In the genomic region with DNA sequence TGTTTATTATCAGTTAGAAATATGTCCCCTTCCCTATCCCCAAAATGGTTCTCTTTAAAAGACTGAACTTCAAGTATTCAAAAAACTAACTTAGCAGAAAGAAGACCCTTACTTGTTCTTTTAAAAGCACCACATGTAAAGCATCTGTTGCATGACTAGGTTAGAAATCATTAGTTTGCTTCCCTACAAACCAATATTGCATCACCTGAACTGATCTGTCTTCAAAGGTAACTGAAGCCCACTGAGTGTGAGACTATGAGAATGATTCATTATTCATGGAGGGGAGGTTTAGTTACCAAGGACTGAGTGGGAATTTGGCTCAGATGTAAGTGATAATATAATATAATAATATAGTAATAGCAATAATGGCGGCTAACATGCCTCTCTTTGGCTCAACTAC, we compare ENCODE assay signal across 26 cellular contexts.
A peak's percentile ranks its signal among the peaks of the same experiment; 100 is the strongest.
DNase-seq lines count a peak whose midpoint lies in the region; ATAC-seq, FAIRE-seq and TF ChIP-seq lines count a peak whose summit lies in the region.
"Had no signal": no experiment of that assay in that cellular context is flagged by ENCODE, and none has a peak within 500 bp of the region (broad histone marks: within the 10 kb centered on the region; RNA-seq: fewer than 3 reads in every experiment).

No MANE protein-coding gene starts in this region.

- H3K23ac ChIP-seq in IMR-90 (ENCODE audit: low read depth, low read length), result no peak overlapping the region
- H3K23ac ChIP-seq in H1 (ENCODE audit: insufficient read length), result no peak overlapping the region

- H4K5ac ChIP-seq in IMR-90 (ENCODE audit: low read depth, low read length), result no peak overlapping the region
- H4K5ac ChIP-seq in H1 (ENCODE audit: insufficient read length, low read depth, low read length), result no peak overlapping the region

- H3K4me1 ChIP-seq in IMR-90 (ENCODE audit: control insufficient read depth, insufficient read depth, low read length), result peaks cover 1% of the 10 kb centered on the region; the same call in 1 of the 2 replicates
- H3K4me1 ChIP-seq in GM12878 (ENCODE audit: control insufficient read depth, insufficient read depth, low read length), result no peaks in the 10 kb centered on the region
- no peaks in the 10 kb centered on the region for H3K4me1 ChIP-seq in H1 (replicated peaks in 1 of 4; ENCODE audit: control insufficient read depth in 3 of 4, insufficient read depth in 4 of 4, low read length in 3 of 4)
- peaks cover 0 to 8% (median 0%) of the 10 kb centered on the region in 3 donors for H3K4me1 ChIP-seq in pancreas
- H3K4me1 ChIP-seq: A549, BE2C had no signal

- no CpG with 5 or more reads among the region's 1 CpG for WGBS in IMR-90 (ENCODE audit: extremely low coverage in 2 of 2, insufficient read length in 1 of 2), 2 experiments
- WGBS in GM12878 (ENCODE audit: insufficient coverage, insufficient replicate concordance, low lambda C conversion rate, missing lambda C conversion rate), result 52% methylated on average over 1 of the region's 1 CpG
- WGBS in H1 (ENCODE audit: extremely low coverage in 1 of 2, insufficient coverage in 1 of 2, insufficient read length in 1 of 2, insufficient replicate concordance in 2 of 2, low coverage in 1 of 2, low lambda C conversion rate in 2 of 2, missing lambda C conversion rate in 1 of 2), 2 experiments, result 84% methylated on average over 1 of the region's 1 CpG; no CpG with 5 or more reads in 1 of the 2 experiments
- 98 to 100% methylated on average over 1 of the region's 1 CpG for WGBS in pancreas, 2 donors

- H4K8ac ChIP-seq in IMR-90 (ENCODE audit: low read depth in 2 of 2, low read length in 2 of 2), result no peak overlapping the region
- no peak overlapping the region for H4K8ac ChIP-seq in H1 (ENCODE audit: extremely low read depth, insufficient read depth, low read length)

- no peaks in the 10 kb centered on the region for H3K9me1 ChIP-seq in IMR-90 (ENCODE audit: insufficient read depth, low read length)

- H3K4ac ChIP-seq in IMR-90 (ENCODE audit: low read depth, low read length) (no peak overlapping the region), H1 (replicated peaks; ENCODE audit: insufficient read length, low read depth, low read length) (no peak overlapping the region)

- DNase-seq in IMR-90, result no peak
- peak; percentile 11 for DNase-seq in OCI-M1 (lab: John Stamatoyannopoulos, UW)
- no peak for DNase-seq in GM12878 (ENCODE audit: low read depth, low spot score)
- no peak for DNase-seq in H1 (ENCODE audit: low read depth in 1 of 2, low spot score in 2 of 2)
- no peak for DNase-seq in pancreas
- no peak for DNase-seq in SK-N-DZ (ENCODE audit: low spot score)
- no peak for DNase-seq in MV-4-11 (lab: John Stamatoyannopoulos, UW)
- no peak for DNase-seq in NAMALWA (ENCODE audit: low spot score)
- DNase-seq: 8988T; ACHN; AML-193; BE2C; CD4-positive, alpha-beta T cell; CD8-positive, alpha-beta memory T cell; DMS 273 treated with DMSO at 0.1 percent for 48 hours; DMS79; EL; GDM1; GOT3; H7; HCEC 1CT had no signal

- TF ChIP-seq CTCF in IMR-90 (conservative IDR thresholded peaks at IDR 0.05; ENCODE audit: low read depth, low read length) (no peak), GM12878 (IDR thresholded peaks at IDR 0.05 in 2 of 3, conservative IDR thresholded peaks at IDR 0.05 in 1 of 3; ENCODE audit: control insufficient read depth in 2 of 3, extremely low read depth in 1 of 3, insufficient read depth in 1 of 3, low read depth in 3 of 3, low read length in 3 of 3) (no peak), H1 (IDR thresholded peaks at IDR 0.05; ENCODE audit: control extremely low read depth in 1 of 3, insufficient read depth in 1 of 3, low read depth in 1 of 3, low read length in 3 of 3) (no peak), pancreas (IDR thresholded peaks at IDR 0.05) (no peak)

- H3K27ac ChIP-seq in IMR-90 (ENCODE audit: insufficient read depth, low read length) (no peak overlapping the region), GM12878 (ENCODE audit: control insufficient read depth, insufficient read depth) (no peak overlapping the region), H1 (ENCODE audit: low read depth, low read length) (no peak overlapping the region), pancreas (no peak overlapping the region)
- H3K27ac ChIP-seq: A549; BLaER1 treated with 17β-estradiol and CSF1 and Interleukin-3, amounts not matched to agents 10 nM and 100 nM had no signal

- SMC1A ChIA-PET in GM12878 (lab: Charles Lee; ENCODE audit: uncharacterized antibody, unreplicated experiment), result no interaction called here

- H2BK120ac ChIP-seq in IMR-90 (ENCODE audit: low read depth, low read length) (no peak overlapping the region), H1 (replicated peaks; ENCODE audit: low read depth, low read length) (no peak overlapping the region)

- dilution Hi-C loops in IMR-90 (cut with HindIII; ENCODE audit: low sequenced_read_pairs, unreplicated experiment), result no loop called here

- ATAC-seq in IMR-90 (ENCODE audit: low read depth) (no peak), GM12878 (no peak), pancreas (no peak)
- ATAC-seq: A549 had no signal

- in situ Hi-C loops in IMR-90 (cut with MboI; ENCODE audit: low sequenced_read_pairs) (no loop called here), GM12878 (cut with MboI) (no loop called here)

- H3K79me2 ChIP-seq in GM12878 (ENCODE audit: control insufficient read depth, insufficient read depth, low read length) (no peaks in the 10 kb centered on the region), H1 (ENCODE audit: control insufficient read depth in 1 of 2, insufficient read depth in 2 of 2, low read length in 2 of 2) (no peaks in the 10 kb centered on the region)

- intact Hi-C loops in IMR-90 (cut with micrococcal nuclease), result no loop called here
- intact Hi-C loops in GM12878 (cut with micrococcal nuclease; ENCODE audit: unreplicated experiment), result no loop called here
- intact Hi-C loops in pancreas (cut with DNase I), result no loop called here

- TF ChIP-seq POLR2A in IMR-90 (IDR thresholded peaks at IDR 0.05; ENCODE audit: low read depth, low read length), result no peak
- no peak for TF ChIP-seq POLR2A in GM12878 (IDR thresholded peaks at IDR 0.05; ENCODE audit: low read depth, low read length)
- no peak for TF ChIP-seq POLR2A in H1 (IDR thresholded peaks at IDR 0.05; ENCODE audit: control extremely low read depth in 1 of 2, low read depth in 2 of 2, low read length in 2 of 2)

- H2BK5ac ChIP-seq in IMR-90 (ENCODE audit: low read depth, low read length, poor library complexity, severe bottlenecking) (no peak overlapping the region), H1 (ENCODE audit: low read depth, low read length) (no peak overlapping the region)

- H3K14ac ChIP-seq in IMR-90 (replicated peaks; ENCODE audit: low read depth, low read length) (no peak overlapping the region), H1 (ENCODE audit: insufficient read length) (no peak overlapping the region)

- CTCF ChIA-PET in IMR-90 (lab: Yijun Ruan, JAX), result no interaction called here
- CTCF ChIA-PET in GM12878 (lab: Yijun Ruan, JAX), result interaction anchor here (1.4 kb wide), 1 partner anchor 64 kb away, joined by 5 read pairs; no protein-coding TSS in a partner anchor
- CTCF ChIA-PET in H1 (lab: Charles Lee; ENCODE audit: partially characterized antibody), result no interaction called here

- H3K9me3 ChIP-seq in IMR-90 (ENCODE audit: control insufficient read depth, insufficient read depth, low read length), result no peaks in the 10 kb centered on the region
- H3K9me3 ChIP-seq in GM12878 (replicated peaks; ENCODE audit: control insufficient read depth, insufficient read depth, low read length), result no peaks in the 10 kb centered on the region; the same call in 1 of the 3 replicates
- no peaks in the 10 kb centered on the region for H3K9me3 ChIP-seq in H1 (ENCODE audit: insufficient read depth in 2 of 2, low read depth in 1 of 2, low read length in 1 of 2)
- no peaks in the 10 kb centered on the region for H3K9me3 ChIP-seq in pancreas
- H3K9me3 ChIP-seq: A549, BE2C had no signal

- H2AFZ ChIP-seq in IMR-90 (replicated peaks; ENCODE audit: low read length, poor library complexity) (no peak overlapping the region), GM12878 (ENCODE audit: control insufficient read depth, low read depth, low read length) (no peak overlapping the region), H1 (ENCODE audit: low read length) (no peak overlapping the region)

- H3K18ac ChIP-seq in IMR-90 (ENCODE audit: low read depth, low read length), result no peak overlapping the region
- no peak overlapping the region for H3K18ac ChIP-seq in H1 (ENCODE audit: extremely low read depth, low read length)

- H3K79me1 ChIP-seq in IMR-90 (ENCODE audit: low read depth in 1 of 2, low read length in 2 of 2), result no peaks in the 10 kb centered on the region
- no peaks in the 10 kb centered on the region for H3K79me1 ChIP-seq in H1 (ENCODE audit: low read depth, low read length)

- H2BK12ac ChIP-seq in H1 (ENCODE audit: low read depth, low read length), result no peak overlapping the region

- no peak overlapping the region for H3K4me2 ChIP-seq in IMR-90 (ENCODE audit: low read depth, low read length)
- H3K4me2 ChIP-seq in GM12878 (ENCODE audit: control insufficient read depth, insufficient read depth), result no peak overlapping the region
- no peak overlapping the region for H3K4me2 ChIP-seq in H1 (ENCODE audit: insufficient read depth in 1 of 2, low read depth in 2 of 2, low read length in 2 of 2)
- H3K4me2 ChIP-seq: A549; BLaER1 treated with 17β-estradiol and CSF1 and Interleukin-3, amounts not matched to agents 10 nM and 100 nM had no signal

- TF ChIP-seq RAD21 in IMR-90 (IDR thresholded peaks at IDR 0.05; ENCODE audit: low read length), result no peak
- TF ChIP-seq RAD21 in GM12878 (IDR thresholded peaks at IDR 0.05; ENCODE audit: insufficient read depth, low read depth, low read length), result no peak
- TF ChIP-seq RAD21 in H1 (IDR thresholded peaks at IDR 0.05 in 1 of 2, conservative IDR thresholded peaks at IDR 0.05 in 1 of 2; ENCODE audit: low read depth in 2 of 2, low read length in 2 of 2), result no peak

- FAIRE-seq in GM12878 (lab: Jason Lieb, UNC) (peak; percentile 56), H1 (lab: Jason Lieb, UNC) (no peak), pancreas (lab: Jason Lieb, UNC) (no peak)
- FAIRE-seq: A549, D721Med, GM12891, GM18507 had no signal

- no peak overlapping the region for H3K4me3 ChIP-seq in IMR-90 (ENCODE audit: insufficient read depth, low read depth, low read length)
- H3K4me3 ChIP-seq in GM12878, result no peak overlapping the region
- H3K4me3 ChIP-seq in H1 (ENCODE audit: extremely low read depth in 1 of 4, insufficient read depth in 2 of 4, low read depth in 3 of 4, low read length in 4 of 4), result no peak overlapping the region
- no peak overlapping the region for H3K4me3 ChIP-seq in pancreas
- H3K4me3 ChIP-seq: A549; BLaER1 treated with 17β-estradiol and CSF1 and Interleukin-3, amounts not matched to agents 10 nM and 100 nM had no signal

- H3K36me3 ChIP-seq in IMR-90 (ENCODE audit: control insufficient read depth, insufficient read depth, low read length) (no peaks in the 10 kb centered on the region), GM12878 (ENCODE audit: control insufficient read depth in 2 of 2, insufficient read depth in 2 of 2, low read length in 1 of 2) (no peaks in the 10 kb centered on the region), H1 (ENCODE audit: control insufficient read depth in 2 of 4, insufficient read depth in 4 of 4, low read length in 3 of 4) (no peaks in the 10 kb centered on the region), pancreas (no peaks in the 10 kb centered on the region)
- H3K36me3 ChIP-seq: BE2C; BLaER1 treated with 17β-estradiol and CSF1 and Interleukin-3, amounts not matched to agents 10 nM and 100 nM had no signal

- H4K20me1 ChIP-seq in IMR-90 (ENCODE audit: insufficient read depth, low read length), result no peaks in the 10 kb centered on the region
- H4K20me1 ChIP-seq in GM12878 (ENCODE audit: control insufficient read depth, insufficient read depth), result no peaks in the 10 kb centered on the region
- H4K20me1 ChIP-seq in H1 (replicated peaks in 1 of 2; ENCODE audit: control insufficient read depth in 1 of 2, insufficient read depth in 2 of 2, low read length in 2 of 2), result no peaks in the 10 kb centered on the region
- H4K20me1 ChIP-seq: BLaER1 treated with 17β-estradiol and CSF1 and Interleukin-3, amounts not matched to agents 10 nM and 100 nM had no signal

- no peak overlapping the region; the same call in 1 of the 2 replicates for H2BK20ac ChIP-seq in IMR-90 (ENCODE audit: low read depth, low read length)
- H2BK20ac ChIP-seq in H1 (ENCODE audit: low read length), result no peak overlapping the region

- H3K9ac ChIP-seq in IMR-90 (ENCODE audit: low read depth, low read length) (no peak overlapping the region), GM12878 (ENCODE audit: control insufficient read depth, insufficient read depth, low read length) (no peak overlapping the region), H1 (replicated peaks in 1 of 4; ENCODE audit: extremely low read depth in 1 of 4, low read depth in 3 of 4, low read length in 3 of 4) (no peak overlapping the region)
- H3K9ac ChIP-seq: BLaER1 treated with 17β-estradiol and CSF1 and Interleukin-3, amounts not matched to agents 10 nM and 100 nM had no signal

- H4K91ac ChIP-seq in IMR-90 (ENCODE audit: insufficient read depth, low read depth, low read length) (no peak overlapping the region), H1 (replicated peaks; ENCODE audit: insufficient read length, low read length) (no peak overlapping the region)

- H2AK5ac ChIP-seq in IMR-90 (ENCODE audit: low read depth, low read length) (no peak overlapping the region), H1 (ENCODE audit: low read depth, low read length) (no peak overlapping the region)

- H3K27me3 ChIP-seq in IMR-90 (ENCODE audit: control insufficient read depth, insufficient read depth, low read length), result no peaks in the 10 kb centered on the region
- no peaks in the 10 kb centered on the region for H3K27me3 ChIP-seq in GM12878 (replicated peaks in 1 of 2; ENCODE audit: control insufficient read depth in 2 of 2, insufficient read depth in 2 of 2, low read length in 1 of 2)
- H3K27me3 ChIP-seq in H1 (replicated peaks in 1 of 4; ENCODE audit: control insufficient read depth in 3 of 4, extremely low read depth in 1 of 4, insufficient read depth in 3 of 4, low read length in 3 of 4), result no peaks in the 10 kb centered on the region
- H3K27me3 ChIP-seq in pancreas, result no peaks in the 10 kb centered on the region
- H3K27me3 ChIP-seq: BE2C had no signal

- POLR2A ChIA-PET in IMR-90 (lab: Charles Lee; ENCODE audit: unreplicated experiment), result no interaction called here
- POLR2A ChIA-PET in GM12878 (lab: Charles Lee), result no interaction called here
- POLR2A ChIA-PET in H1 (lab: Charles Lee; ENCODE audit: partially characterized antibody), result no interaction called here

- no TSS peak for BruUV-seq in IMR-90 (replicated peaks; lab: Mats Ljungman, UMichigan)
- no TSS peak for BruUV-seq in GM12878 (replicated peaks; lab: Mats Ljungman, UMichigan)

- no peak overlapping the region for H3K56ac ChIP-seq in IMR-90 (ENCODE audit: extremely low read depth, insufficient read depth, low read length)
- no peak overlapping the region for H3K56ac ChIP-seq in H1 (replicated peaks; ENCODE audit: insufficient read length, low read depth, low read length)

- RAD21 ChIA-PET in GM12878 (lab: Charles Lee; ENCODE audit: unreplicated experiment), result no interaction called here

- no peaks in the 10 kb centered on the region for H3K23me2 ChIP-seq in H1 (ENCODE audit: low read depth, low read length)

- TF ChIP-seq EP300 in GM12878 (IDR thresholded peaks at IDR 0.05; ENCODE audit: borderline replicate concordance in 1 of 2, control insufficient read depth in 1 of 2, low read depth in 2 of 2, low read length in 2 of 2) (no peak), H1 (IDR thresholded peaks at IDR 0.05; ENCODE audit: borderline replicate concordance in 1 of 2, low read depth in 2 of 2, low read length in 2 of 2) (no peak)

- H2AK9ac ChIP-seq in IMR-90 (replicated peaks; ENCODE audit: low read depth, low read length, poor library complexity), result no peak overlapping the region

- no peak overlapping the region for H2BK15ac ChIP-seq in IMR-90 (ENCODE audit: low read depth, low read length)
- H2BK15ac ChIP-seq in H1 (ENCODE audit: low read length), result no peak overlapping the region
